ENCODE assay signal across 1 cellular context in the genomic region with DNA sequence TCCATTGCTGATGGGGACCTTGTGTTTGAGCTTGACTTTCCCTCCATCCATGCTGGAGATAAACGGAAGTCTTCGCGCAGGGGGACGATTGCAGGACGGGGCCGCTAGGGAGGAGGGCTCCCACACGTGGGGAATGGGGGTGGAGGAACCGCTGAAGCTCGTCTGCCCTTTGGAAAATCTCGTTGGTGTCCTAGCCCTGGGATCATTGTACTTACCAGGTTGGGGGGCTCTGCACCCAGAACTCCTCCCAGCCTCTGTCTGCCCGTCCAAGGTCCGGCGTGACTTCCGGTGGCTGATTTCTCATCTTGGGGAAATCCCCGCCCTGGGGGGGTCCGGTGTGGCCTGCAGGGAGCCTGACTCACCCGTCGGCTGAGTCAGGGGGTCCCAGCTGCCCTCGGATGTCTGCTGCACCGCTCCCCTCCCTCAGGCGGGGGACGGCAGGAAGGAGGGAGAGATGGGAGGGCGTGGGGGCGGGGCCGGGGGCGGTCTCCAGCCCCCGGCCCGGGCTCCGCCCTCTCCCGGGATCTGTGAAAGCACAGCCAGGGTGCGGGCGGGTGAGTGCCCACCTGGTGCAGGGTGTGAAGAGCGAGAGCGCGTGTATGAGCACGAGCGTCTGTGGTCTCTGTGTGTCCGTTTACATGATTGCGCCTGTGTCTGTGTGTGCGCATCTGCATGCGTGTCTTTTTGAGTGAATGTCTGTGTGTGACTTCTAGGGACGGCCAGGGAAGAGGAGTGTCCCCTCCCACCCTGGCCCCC.
TF ChIP-seq lines count a peak whose summit lies in the region.

No MANE protein-coding gene starts in this region.

TF ChIP-seq in HepG2, 621 proteins besides CTCF, POLR2A, EP300 and RAD21 (continued from another document and continues in another):
- TF ChIP-seq, protein P1, sequence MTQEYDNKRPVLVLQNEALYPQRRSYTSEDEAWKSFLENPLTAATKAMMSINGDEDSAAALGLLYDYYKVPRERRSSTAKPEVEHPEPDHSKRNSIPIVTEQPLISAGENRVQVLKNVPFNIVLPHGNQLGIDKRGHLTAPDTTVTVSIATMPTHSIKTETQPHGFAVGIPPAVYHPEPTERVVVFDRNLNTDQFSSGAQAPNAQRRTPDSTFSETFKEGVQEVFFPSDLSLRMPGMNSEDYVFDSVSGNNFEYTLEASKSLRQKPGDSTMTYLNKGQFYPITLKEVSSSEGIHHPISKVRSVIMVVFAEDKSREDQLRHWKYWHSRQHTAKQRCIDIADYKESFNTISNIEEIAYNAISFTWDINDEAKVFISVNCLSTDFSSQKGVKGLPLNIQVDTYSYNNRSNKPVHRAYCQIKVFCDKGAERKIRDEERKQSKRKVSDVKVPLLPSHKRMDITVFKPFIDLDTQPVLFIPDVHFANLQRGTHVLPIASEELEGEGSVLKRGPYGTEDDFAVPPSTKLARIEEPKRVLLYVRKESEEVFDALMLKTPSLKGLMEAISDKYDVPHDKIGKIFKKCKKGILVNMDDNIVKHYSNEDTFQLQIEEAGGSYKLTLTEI (CRISPR knock-in tag; conservative IDR thresholded peaks at IDR 0.05) = no peak
- TF ChIP-seq SRSF9 (IDR thresholded peaks at IDR 0.05; ENCODE audit: borderline replicate concordance, insufficient read depth, low read depth, low read length, poor library complexity, severe bottlenecking) (no peak), NCOA5 (CRISPR knock-in tag; IDR thresholded peaks at IDR 0.05) (no peak), ZNF451 (CRISPR knock-in tag; IDR thresholded peaks at IDR 0.05) (0 out of 2 replicates have a peak, but pooled peaks have one; percentile 63), ZNF205 (CRISPR knock-in tag; IDR thresholded peaks at IDR 0.05) (0 out of 2 replicates have a peak, but pooled peaks have one; percentile 18), ZSCAN25 (CRISPR knock-in tag; IDR thresholded peaks at IDR 0.05) (peak; percentile 56; the same call in 1 of the 2 replicates), ZNF30 (CRISPR knock-in tag; IDR thresholded peaks at IDR 0.05) (no peak), ADNP (CRISPR knock-in tag; IDR thresholded peaks at IDR 0.05) (no peak), ELF1 (CRISPR knock-in tag; IDR thresholded peaks at IDR 0.05) (peak; percentile 43; the same call in 1 of the 2 replicates), ZNF460 (CRISPR knock-in tag; IDR thresholded peaks at IDR 0.05; ENCODE audit: borderline replicate concordance) (no peak), RCOR2 (CRISPR knock-in tag; IDR thresholded peaks at IDR 0.05) (no peak), MEIS2 (CRISPR knock-in tag; IDR thresholded peaks at IDR 0.05) (no peak), ZSCAN9 (CRISPR knock-in tag; IDR thresholded peaks at IDR 0.05; ENCODE audit: borderline replicate concordance) (peak; percentile 35; the same call in 1 of the 2 replicates), ZNF24 (IDR thresholded peaks at IDR 0.05) (no peak), FOSL1 (CRISPR knock-in tag; IDR thresholded peaks at IDR 0.05; ENCODE audit: borderline replicate concordance) (no peak), HNRNPLL (IDR thresholded peaks at IDR 0.05; ENCODE audit: low read depth, low read length, poor library complexity, severe bottlenecking) (peak; percentile 9), ZNF609 (CRISPR knock-in tag; IDR thresholded peaks at IDR 0.05; ENCODE audit: borderline replicate concordance) (no peak), ZNF432 (CRISPR knock-in tag; IDR thresholded peaks at IDR 0.05; ENCODE audit: borderline replicate concordance) (no peak), ZNF367 (CRISPR knock-in tag; IDR thresholded peaks at IDR 0.05; ENCODE audit: borderline replicate concordance) (no peak), JARID2 (CRISPR knock-in tag; IDR thresholded peaks at IDR 0.05; ENCODE audit: insufficient replicate concordance) (no peak), NFKB2 (CRISPR knock-in tag; IDR thresholded peaks at IDR 0.05; ENCODE audit: borderline replicate concordance) (no peak), ZNF773 (CRISPR knock-in tag; IDR thresholded peaks at IDR 0.05; ENCODE audit: borderline replicate concordance) (no peak), GATAD1 (CRISPR knock-in tag; IDR thresholded peaks at IDR 0.05) (no peak), U2AF2 (IDR thresholded peaks at IDR 0.05; ENCODE audit: low read depth, low read length) (no peak), HDAC1 (CRISPR knock-in tag; IDR thresholded peaks at IDR 0.05) (peak; percentile 14; the same call in 1 of the 2 replicates), RAD51 (IDR thresholded peaks at IDR 0.05; ENCODE audit: borderline replicate concordance) (no peak), SP5 (CRISPR knock-in tag; IDR thresholded peaks at IDR 0.05; ENCODE audit: borderline replicate concordance, low read depth) (no peak; the same call in 1 of the 2 replicates), NFYB (CRISPR knock-in tag; IDR thresholded peaks at IDR 0.05) (no peak), DR1 (CRISPR knock-in tag; IDR thresholded peaks at IDR 0.05) (no peak), FOXA1 (IDR thresholded peaks at IDR 0.05) (no peak), FOXA1 (CRISPR knock-in tag; IDR thresholded peaks at IDR 0.05) (no peak), ZNF691 (CRISPR knock-in tag; IDR thresholded peaks at IDR 0.05; ENCODE audit: borderline replicate concordance, low read depth) (no peak; the same call in 1 of the 2 replicates), GLMP (CRISPR knock-in tag; IDR thresholded peaks at IDR 0.05; ENCODE audit: borderline replicate concordance) (no peak), ISL2 (CRISPR knock-in tag; IDR thresholded peaks at IDR 0.05) (no peak)
- TF ChIP-seq, protein P2, sequence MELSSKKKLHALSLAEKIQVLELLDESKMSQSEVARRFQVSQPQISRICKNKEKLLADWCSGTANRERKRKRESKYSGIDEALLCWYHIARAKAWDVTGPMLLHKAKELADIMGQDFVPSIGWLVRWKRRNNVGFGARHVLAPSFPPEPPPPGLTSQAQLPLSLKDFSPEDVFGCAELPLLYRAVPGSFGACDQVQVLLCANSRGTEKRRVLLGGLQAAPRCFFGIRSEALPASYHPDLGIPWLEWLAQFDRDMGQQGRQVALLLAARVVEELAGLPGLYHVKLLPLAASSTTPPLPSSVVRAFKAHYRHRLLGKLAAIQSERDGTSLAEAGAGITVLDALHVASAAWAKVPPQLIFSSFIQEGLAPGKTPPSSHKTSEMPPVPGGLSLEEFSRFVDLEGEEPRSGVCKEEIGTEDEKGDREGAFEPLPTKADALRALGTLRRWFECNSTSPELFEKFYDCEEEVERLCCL (CRISPR knock-in tag; IDR thresholded peaks at IDR 0.05; ENCODE audit: borderline replicate concordance) = no peak
- TF ChIP-seq, protein P3, sequence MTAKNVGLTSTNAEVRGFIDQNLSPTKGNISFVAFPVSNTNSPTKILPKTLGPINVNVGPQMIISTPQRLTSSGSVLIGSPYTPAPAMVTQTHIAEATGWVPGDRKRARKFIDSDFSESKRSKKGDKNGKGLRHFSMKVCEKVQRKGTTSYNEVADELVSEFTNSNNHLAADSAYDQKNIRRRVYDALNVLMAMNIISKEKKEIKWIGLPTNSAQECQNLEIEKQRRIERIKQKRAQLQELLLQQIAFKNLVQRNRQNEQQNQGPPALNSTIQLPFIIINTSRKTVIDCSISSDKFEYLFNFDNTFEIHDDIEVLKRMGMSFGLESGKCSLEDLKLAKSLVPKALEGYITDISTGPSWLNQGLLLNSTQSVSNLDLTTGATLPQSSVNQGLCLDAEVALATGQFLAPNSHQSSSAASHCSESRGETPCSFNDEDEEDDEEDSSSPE (CRISPR knock-in tag; IDR thresholded peaks at IDR 0.05) = peak; percentile 37; the same call in 1 of the 2 replicates
- TF ChIP-seq, protein P4, sequence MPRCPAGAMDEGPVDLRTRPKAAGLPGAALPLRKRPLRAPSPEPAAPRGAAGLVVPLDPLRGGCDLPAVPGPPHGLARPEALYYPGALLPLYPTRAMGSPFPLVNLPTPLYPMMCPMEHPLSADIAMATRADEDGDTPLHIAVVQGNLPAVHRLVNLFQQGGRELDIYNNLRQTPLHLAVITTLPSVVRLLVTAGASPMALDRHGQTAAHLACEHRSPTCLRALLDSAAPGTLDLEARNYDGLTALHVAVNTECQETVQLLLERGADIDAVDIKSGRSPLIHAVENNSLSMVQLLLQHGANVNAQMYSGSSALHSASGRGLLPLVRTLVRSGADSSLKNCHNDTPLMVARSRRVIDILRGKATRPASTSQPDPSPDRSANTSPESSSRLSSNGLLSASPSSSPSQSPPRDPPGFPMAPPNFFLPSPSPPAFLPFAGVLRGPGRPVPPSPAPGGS (CRISPR knock-in tag; IDR thresholded peaks at IDR 0.05) = peak; percentile 35; the same call in 1 of the 2 replicates
- TF ChIP-seq, protein P5, sequence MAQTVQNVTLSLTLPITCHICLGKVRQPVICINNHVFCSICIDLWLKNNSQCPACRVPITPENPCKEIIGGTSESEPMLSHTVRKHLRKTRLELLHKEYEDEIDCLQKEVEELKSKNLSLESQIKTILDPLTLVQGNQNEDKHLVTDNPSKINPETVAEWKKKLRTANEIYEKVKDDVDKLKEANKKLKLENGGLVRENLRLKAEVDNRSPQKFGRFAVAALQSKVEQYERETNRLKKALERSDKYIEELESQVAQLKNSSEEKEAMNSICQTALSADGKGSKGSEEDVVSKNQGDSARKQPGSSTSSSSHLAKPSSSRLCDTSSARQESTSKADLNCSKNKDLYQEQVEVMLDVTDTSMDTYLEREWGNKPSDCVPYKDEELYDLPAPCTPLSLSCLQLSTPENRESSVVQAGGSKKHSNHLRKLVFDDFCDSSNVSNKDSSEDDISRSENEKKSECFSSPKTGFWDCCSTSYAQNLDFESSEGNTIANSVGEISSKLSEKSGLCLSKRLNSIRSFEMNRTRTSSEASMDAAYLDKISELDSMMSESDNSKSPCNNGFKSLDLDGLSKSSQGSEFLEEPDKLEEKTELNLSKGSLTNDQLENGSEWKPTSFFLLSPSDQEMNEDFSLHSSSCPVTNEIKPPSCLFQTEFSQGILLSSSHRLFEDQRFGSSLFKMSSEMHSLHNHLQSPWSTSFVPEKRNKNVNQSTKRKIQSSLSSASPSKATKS (CRISPR knock-in tag; IDR thresholded peaks at IDR 0.05) = no peak
- TF ChIP-seq, protein P6, sequence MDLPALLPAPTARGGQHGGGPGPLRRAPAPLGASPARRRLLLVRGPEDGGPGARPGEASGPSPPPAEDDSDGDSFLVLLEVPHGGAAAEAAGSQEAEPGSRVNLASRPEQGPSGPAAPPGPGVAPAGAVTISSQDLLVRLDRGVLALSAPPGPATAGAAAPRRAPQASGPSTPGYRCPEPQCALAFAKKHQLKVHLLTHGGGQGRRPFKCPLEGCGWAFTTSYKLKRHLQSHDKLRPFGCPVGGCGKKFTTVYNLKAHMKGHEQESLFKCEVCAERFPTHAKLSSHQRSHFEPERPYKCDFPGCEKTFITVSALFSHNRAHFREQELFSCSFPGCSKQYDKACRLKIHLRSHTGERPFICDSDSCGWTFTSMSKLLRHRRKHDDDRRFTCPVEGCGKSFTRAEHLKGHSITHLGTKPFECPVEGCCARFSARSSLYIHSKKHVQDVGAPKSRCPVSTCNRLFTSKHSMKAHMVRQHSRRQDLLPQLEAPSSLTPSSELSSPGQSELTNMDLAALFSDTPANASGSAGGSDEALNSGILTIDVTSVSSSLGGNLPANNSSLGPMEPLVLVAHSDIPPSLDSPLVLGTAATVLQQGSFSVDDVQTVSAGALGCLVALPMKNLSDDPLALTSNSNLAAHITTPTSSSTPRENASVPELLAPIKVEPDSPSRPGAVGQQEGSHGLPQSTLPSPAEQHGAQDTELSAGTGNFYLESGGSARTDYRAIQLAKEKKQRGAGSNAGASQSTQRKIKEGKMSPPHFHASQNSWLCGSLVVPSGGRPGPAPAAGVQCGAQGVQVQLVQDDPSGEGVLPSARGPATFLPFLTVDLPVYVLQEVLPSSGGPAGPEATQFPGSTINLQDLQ (CRISPR knock-in tag; IDR thresholded peaks at IDR 0.05) = no peak
